Comparison of ENCODE assay signal across 1 cellular context in genomic region chr12:131362290-131363211, GRCh38.
A peak's percentile ranks its signal among the peaks of the same experiment; 100 is the strongest.
TF ChIP-seq lines count a peak whose summit lies in the region.

No MANE protein-coding gene starts in this region.

TF ChIP-seq in K562, 482 proteins besides CTCF, POLR2A, EP300 and RAD21 (continued from another document and continues in another):
- TF ChIP-seq CHAMP1 (IDR thresholded peaks at IDR 0.05) (no peak), ZNF766 (CRISPR knock-in tag; conservative IDR thresholded peaks at IDR 0.05) (peak; percentile 99), MCM7 (IDR thresholded peaks at IDR 0.05) (no peak), HOXB6 (CRISPR knock-in tag; IDR thresholded peaks at IDR 0.05; ENCODE audit: borderline replicate concordance) (peak; percentile 94), POLR2AphosphoS2 (IDR thresholded peaks at IDR 0.05; ENCODE audit: low read length) (no peak), FOXO4 (CRISPR knock-in tag; IDR thresholded peaks at IDR 0.05) (peak; percentile 99), ZBTB1 (CRISPR knock-in tag; IDR thresholded peaks at IDR 0.05; ENCODE audit: borderline replicate concordance, low read depth) (no peak), TFAP4 (CRISPR knock-in tag; IDR thresholded peaks at IDR 0.05; ENCODE audit: borderline replicate concordance) (no peak), RNF2 (IDR thresholded peaks at IDR 0.05) (no peak), RBFOX2 (IDR thresholded peaks at IDR 0.05; ENCODE audit: low read depth, low read length) (no peak), KHSRP (IDR thresholded peaks at IDR 0.05) (no peak), SMARCE1 (IDR thresholded peaks at IDR 0.05) (peak; percentile 49; the same call in 1 of the 2 replicates), ZNF134 (CRISPR knock-in tag; conservative IDR thresholded peaks at IDR 0.05) (peak; percentile 95), ZBTB17 (CRISPR knock-in tag; IDR thresholded peaks at IDR 0.05) (peak; percentile 98), SRSF3 (IDR thresholded peaks at IDR 0.05; ENCODE audit: insufficient read depth, low read length) (no peak), ATF1 (CRISPR knock-in tag; IDR thresholded peaks at IDR 0.05) (no peak), ATF1 (tag; IDR thresholded peaks at IDR 0.05) (peak; percentile 70), IRF2 (CRISPR knock-in tag; IDR thresholded peaks at IDR 0.05) (no peak), ZNF699 (CRISPR knock-in tag; IDR thresholded peaks at IDR 0.05; ENCODE audit: insufficient replicate concordance) (peak; percentile 94), CBX5 (IDR thresholded peaks at IDR 0.05; ENCODE audit: borderline replicate concordance, low read depth) (no peak), ZNF253 (CRISPR knock-in tag; conservative IDR thresholded peaks at IDR 0.05) (peak; percentile 88), NCOA6 (IDR thresholded peaks at IDR 0.05) (no peak), ZNF143 (CRISPR knock-in tag; IDR thresholded peaks at IDR 0.05) (no peak), POLR2B (IDR thresholded peaks at IDR 0.05; ENCODE audit: low read depth, partially characterized antibody) (no peak), SP2 (IDR thresholded peaks at IDR 0.05; ENCODE audit: extremely low read depth, low read depth, low read length, poor library complexity, severe bottlenecking) (no peak), ZNF644 (tag; IDR thresholded peaks at IDR 0.05; ENCODE audit: low read depth) (peak; percentile 99), ZNF354B (CRISPR knock-in tag; IDR thresholded peaks at IDR 0.05) (peak; percentile 98), ZNF445 (CRISPR knock-in tag; IDR thresholded peaks at IDR 0.05; ENCODE audit: low read depth) (peak; percentile 99), ZNF3 (CRISPR knock-in tag; IDR thresholded peaks at IDR 0.05) (peak; percentile 85), PRMT5 (CRISPR knock-in tag; IDR thresholded peaks at IDR 0.05) (no peak), MEF2D (tag; conservative IDR thresholded peaks at IDR 0.05; ENCODE audit: low read depth) (peak; percentile 98), ZSCAN32 (CRISPR knock-in tag; IDR thresholded peaks at IDR 0.05) (peak; percentile 96), TBP (optimal IDR thresholded peaks at IDR 0.05; ENCODE audit: low read depth, low read length) (no peak), PKNOX1 (IDR thresholded peaks at IDR 0.05) (no peak), SRSF7 (optimal IDR thresholded peaks at IDR 0.05; ENCODE audit: low read depth, low read length) (no peak), RFX1 (IDR thresholded peaks at IDR 0.05) (no peak), ARID1B (IDR thresholded peaks at IDR 0.05) (peak; percentile 76), NONO (IDR thresholded peaks at IDR 0.05; ENCODE audit: low read depth in 2 of 2, low read length in 1 of 2) (no peak), RBM14 (IDR thresholded peaks at IDR 0.05; ENCODE audit: borderline replicate concordance, insufficient read depth, low read depth, low read length) (no peak), PCBP1 (IDR thresholded peaks at IDR 0.05; ENCODE audit: low read depth, low read length, poor library complexity, severe bottlenecking) (no peak), NCOR1 (IDR thresholded peaks at IDR 0.05) (no peak), ZNF584 (CRISPR knock-in tag; IDR thresholded peaks at IDR 0.05; ENCODE audit: low read depth) (peak; percentile 99), ZNF695 (CRISPR knock-in tag; IDR thresholded peaks at IDR 0.05) (peak; percentile 97), ZNF197 (CRISPR knock-in tag; IDR thresholded peaks at IDR 0.05; ENCODE audit: low read depth) (peak; percentile 99)
- TF ChIP-seq, protein P1, sequence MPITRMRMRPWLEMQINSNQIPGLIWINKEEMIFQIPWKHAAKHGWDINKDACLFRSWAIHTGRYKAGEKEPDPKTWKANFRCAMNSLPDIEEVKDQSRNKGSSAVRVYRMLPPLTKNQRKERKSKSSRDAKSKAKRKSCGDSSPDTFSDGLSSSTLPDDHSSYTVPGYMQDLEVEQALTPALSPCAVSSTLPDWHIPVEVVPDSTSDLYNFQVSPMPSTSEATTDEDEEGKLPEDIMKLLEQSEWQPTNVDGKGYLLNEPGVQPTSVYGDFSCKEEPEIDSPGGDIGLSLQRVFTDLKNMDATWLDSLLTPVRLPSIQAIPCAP (CRISPR knock-in tag; IDR thresholded peaks at IDR 0.05; ENCODE audit: borderline replicate concordance) = no peak
- TF ChIP-seq, protein P2, sequence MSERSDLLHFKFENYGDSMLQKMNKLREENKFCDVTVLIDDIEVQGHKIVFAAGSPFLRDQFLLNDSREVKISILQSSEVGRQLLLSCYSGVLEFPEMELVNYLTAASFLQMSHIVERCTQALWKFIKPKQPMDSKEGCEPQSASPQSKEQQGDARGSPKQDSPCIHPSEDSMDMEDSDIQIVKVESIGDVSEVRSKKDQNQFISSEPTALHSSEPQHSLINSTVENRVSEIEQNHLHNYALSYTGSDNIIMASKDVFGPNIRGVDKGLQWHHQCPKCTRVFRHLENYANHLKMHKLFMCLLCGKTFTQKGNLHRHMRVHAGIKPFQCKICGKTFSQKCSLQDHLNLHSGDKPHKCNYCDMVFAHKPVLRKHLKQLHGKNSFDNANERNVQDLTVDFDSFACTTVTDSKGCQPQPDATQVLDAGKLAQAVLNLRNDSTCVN (CRISPR knock-in tag; IDR thresholded peaks at IDR 0.05) = peak; percentile 92; the same call in 1 of the 2 replicates
- TF ChIP-seq, protein P3, sequence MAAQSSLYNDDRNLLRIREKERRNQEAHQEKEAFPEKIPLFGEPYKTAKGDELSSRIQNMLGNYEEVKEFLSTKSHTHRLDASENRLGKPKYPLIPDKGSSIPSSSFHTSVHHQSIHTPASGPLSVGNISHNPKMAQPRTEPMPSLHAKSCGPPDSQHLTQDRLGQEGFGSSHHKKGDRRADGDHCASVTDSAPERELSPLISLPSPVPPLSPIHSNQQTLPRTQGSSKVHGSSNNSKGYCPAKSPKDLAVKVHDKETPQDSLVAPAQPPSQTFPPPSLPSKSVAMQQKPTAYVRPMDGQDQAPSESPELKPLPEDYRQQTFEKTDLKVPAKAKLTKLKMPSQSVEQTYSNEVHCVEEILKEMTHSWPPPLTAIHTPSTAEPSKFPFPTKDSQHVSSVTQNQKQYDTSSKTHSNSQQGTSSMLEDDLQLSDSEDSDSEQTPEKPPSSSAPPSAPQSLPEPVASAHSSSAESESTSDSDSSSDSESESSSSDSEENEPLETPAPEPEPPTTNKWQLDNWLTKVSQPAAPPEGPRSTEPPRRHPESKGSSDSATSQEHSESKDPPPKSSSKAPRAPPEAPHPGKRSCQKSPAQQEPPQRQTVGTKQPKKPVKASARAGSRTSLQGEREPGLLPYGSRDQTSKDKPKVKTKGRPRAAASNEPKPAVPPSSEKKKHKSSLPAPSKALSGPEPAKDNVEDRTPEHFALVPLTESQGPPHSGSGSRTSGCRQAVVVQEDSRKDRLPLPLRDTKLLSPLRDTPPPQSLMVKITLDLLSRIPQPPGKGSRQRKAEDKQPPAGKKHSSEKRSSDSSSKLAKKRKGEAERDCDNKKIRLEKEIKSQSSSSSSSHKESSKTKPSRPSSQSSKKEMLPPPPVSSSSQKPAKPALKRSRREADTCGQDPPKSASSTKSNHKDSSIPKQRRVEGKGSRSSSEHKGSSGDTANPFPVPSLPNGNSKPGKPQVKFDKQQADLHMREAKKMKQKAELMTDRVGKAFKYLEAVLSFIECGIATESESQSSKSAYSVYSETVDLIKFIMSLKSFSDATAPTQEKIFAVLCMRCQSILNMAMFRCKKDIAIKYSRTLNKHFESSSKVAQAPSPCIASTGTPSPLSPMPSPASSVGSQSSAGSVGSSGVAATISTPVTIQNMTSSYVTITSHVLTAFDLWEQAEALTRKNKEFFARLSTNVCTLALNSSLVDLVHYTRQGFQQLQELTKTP (IDR thresholded peaks at IDR 0.05; ENCODE audit: low read depth in 1 of 2, partially characterized antibody in 2 of 2) = peak in 1 of 2 experiments; percentile 56
- TF ChIP-seq, protein P4, sequence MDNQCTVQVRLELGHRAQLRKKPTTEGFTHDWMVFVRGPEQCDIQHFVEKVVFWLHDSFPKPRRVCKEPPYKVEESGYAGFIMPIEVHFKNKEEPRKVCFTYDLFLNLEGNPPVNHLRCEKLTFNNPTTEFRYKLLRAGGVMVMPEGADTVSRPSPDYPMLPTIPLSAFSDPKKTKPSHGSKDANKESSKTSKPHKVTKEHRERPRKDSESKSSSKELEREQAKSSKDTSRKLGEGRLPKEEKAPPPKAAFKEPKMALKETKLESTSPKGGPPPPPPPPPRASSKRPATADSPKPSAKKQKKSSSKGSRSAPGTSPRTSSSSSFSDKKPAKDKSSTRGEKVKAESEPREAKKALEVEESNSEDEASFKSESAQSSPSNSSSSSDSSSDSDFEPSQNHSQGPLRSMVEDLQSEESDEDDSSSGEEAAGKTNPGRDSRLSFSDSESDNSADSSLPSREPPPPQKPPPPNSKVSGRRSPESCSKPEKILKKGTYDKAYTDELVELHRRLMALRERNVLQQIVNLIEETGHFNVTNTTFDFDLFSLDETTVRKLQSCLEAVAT (IDR thresholded peaks at IDR 0.05) = no peak
- TF ChIP-seq, protein P5, sequence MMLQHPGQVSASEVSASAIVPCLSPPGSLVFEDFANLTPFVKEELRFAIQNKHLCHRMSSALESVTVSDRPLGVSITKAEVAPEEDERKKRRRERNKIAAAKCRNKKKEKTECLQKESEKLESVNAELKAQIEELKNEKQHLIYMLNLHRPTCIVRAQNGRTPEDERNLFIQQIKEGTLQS (IDR thresholded peaks at IDR 0.05) = no peak
- TF ChIP-seq, protein P5 (CRISPR knock-in tag; conservative IDR thresholded peaks at IDR 0.05) = no peak
